ENCODE assay signal across 12 cellular contexts in genomic region chr2:75592028-75592427, GRCh38. TPM values are rescaled to one million over a fixed set of nuclear protein-coding genes. Genes with fewer than 3 reads are reported as not detected.
DNase-seq lines count a peak whose midpoint lies in the region; ATAC-seq and TF ChIP-seq lines count a peak whose summit lies in the region.
"Had no signal": no experiment of that assay in that cellular context is flagged by ENCODE, and none has a peak within 500 bp of the region (broad histone marks: within the 10 kb centered on the region; RNA-seq: fewer than 3 reads in every experiment).

No MANE protein-coding gene starts in this region.

- H3K36me3 ChIP-seq in IMR-90 (ENCODE audit: control insufficient read depth, insufficient read depth, low read length): no peaks in the 10 kb centered on the region
- no peaks in the 10 kb centered on the region for H3K36me3 ChIP-seq in lower lobe of right lung
- no peaks in the 10 kb centered on the region for H3K36me3 ChIP-seq in aorta (ENCODE audit: control insufficient read depth in 1 of 2, insufficient read depth in 2 of 2, low read length in 1 of 2)
- H3K36me3 ChIP-seq: sigmoid colon had no signal

- DNase-seq in EL (peak; percentile 87), IMR-90 (peak; percentile 76), astrocyte of the hippocampus (ENCODE audit: low read depth, low spot score) (peak; percentile 78), lower lobe of right lung (no peak), aorta (no peak), putamen (ENCODE audit: low spot score) (no peak)
- DNase-seq in activated CD8-positive, alpha-beta memory T cell treated with anti-CD3 and anti-CD28 coated beads, Interleukin-2, amount 10 ng/mL, durations not matched to agents 7 days and 5 days: no peak
- DNase-seq: sigmoid colon had no signal

- H3K4me1 ChIP-seq in IMR-90 (ENCODE audit: control insufficient read depth, insufficient read depth, low read length) (peaks cover 22% of the 10 kb centered on the region), lower lobe of right lung (no peaks in the 10 kb centered on the region), aorta (ENCODE audit: control insufficient read depth in 1 of 2, insufficient read depth in 2 of 2, low read length in 2 of 2) (no peaks in the 10 kb centered on the region)
- H3K4me1 ChIP-seq: sigmoid colon had no signal

- peaks cover 10% of the 10 kb centered on the region for H3K27me3 Mint-ChIP-seq in activated CD8-positive, alpha-beta memory T cell treated with anti-CD3 and anti-CD28 coated beads, Interleukin-2, amount 10 ng/mL, durations not matched to agents 7 days and 5 days

- TF ChIP-seq RAD21 in IMR-90 (IDR thresholded peaks at IDR 0.05; ENCODE audit: low read length): no peak

- H3K23ac ChIP-seq in IMR-90 (ENCODE audit: low read depth, low read length): peak overlapping the region; percentile 41; the same call in 1 of the 2 replicates

- H2BK5ac ChIP-seq in IMR-90 (ENCODE audit: low read depth, low read length, poor library complexity, severe bottlenecking): peak overlapping the region; percentile 59

- H3K9me3 ChIP-seq in IMR-90 (ENCODE audit: control insufficient read depth, insufficient read depth, low read length) (no peaks in the 10 kb centered on the region), lower lobe of right lung (no peaks in the 10 kb centered on the region), aorta (ENCODE audit: control insufficient read depth, low read length) (peaks cover 2% of the 10 kb centered on the region)
- H3K9me3 ChIP-seq: sigmoid colon had no signal

- H3K18ac ChIP-seq in IMR-90 (ENCODE audit: low read depth, low read length): no peak overlapping the region; the same call in 1 of the 2 replicates

- peak overlapping the region; percentile 89 for H2AK5ac ChIP-seq in IMR-90 (ENCODE audit: low read depth, low read length)

- H3K4ac ChIP-seq in IMR-90 (ENCODE audit: low read depth, low read length): peak overlapping the region; percentile 75

- ATAC-seq in IMR-90 (ENCODE audit: low read depth) (no peak), lower lobe of right lung (peak; percentile 46 to 53), GM18502 (IDR thresholded peaks at IDR 0.05; ENCODE audit: poor library complexity, unreplicated experiment) (no peak), aorta (ENCODE audit: low FRiP score) (no peak)
- no peak for ATAC-seq in activated CD8-positive, alpha-beta memory T cell treated with anti-CD3 and anti-CD28 coated beads, Interleukin-2, amount 10 ng/mL, durations not matched to agents 7 days and 5 days
- ATAC-seq: WTC11 had no signal

- dilution Hi-C loops in IMR-90 (cut with HindIII; ENCODE audit: low sequenced_read_pairs, unreplicated experiment): no loop called here

- no peak overlapping the region; the same call in 1 of the 2 replicates for H3K9ac ChIP-seq in IMR-90 (ENCODE audit: low read depth, low read length)
- H3K9ac ChIP-seq: KMS-11 had no signal

- H3K56ac ChIP-seq in IMR-90 (ENCODE audit: extremely low read depth, insufficient read depth, low read length): 0 out of 2 replicates have a peak overlapping the region, but pooled peaks have one; percentile 22

- H3K9me3 Mint-ChIP-seq in activated CD8-positive, alpha-beta memory T cell treated with anti-CD3 and anti-CD28 coated beads, Interleukin-2, amount 10 ng/mL, durations not matched to agents 7 days and 5 days (ENCODE audit: low read depth): no peaks in the 10 kb centered on the region

- no CpG with 5 or more reads among the region's 4 CpGs for WGBS in IMR-90 (ENCODE audit: extremely low coverage in 2 of 2, insufficient read length in 1 of 2), 2 experiments
- WGBS in aorta, 2 donors: 38 to 48% methylated on average over 4 of the region's 4 CpGs

- H3K4me1 Mint-ChIP-seq in activated CD8-positive, alpha-beta memory T cell treated with anti-CD3 and anti-CD28 coated beads, Interleukin-2, amount 10 ng/mL, durations not matched to agents 7 days and 5 days: no peaks in the 10 kb centered on the region

- peak overlapping the region; percentile 91; the same call in 2 of the 3 replicates for H2BK15ac ChIP-seq in IMR-90 (ENCODE audit: low read depth, low read length)

- H2BK120ac ChIP-seq in IMR-90 (ENCODE audit: low read depth, low read length): peak overlapping the region; percentile 64

- POLR2A ChIA-PET in IMR-90 (lab: Charles Lee; ENCODE audit: unreplicated experiment): no interaction called here

- CTCF ChIA-PET in IMR-90 (lab: Yijun Ruan, JAX): interaction anchor here (0.6 to 1.3 kb wide), 2 partner anchors 12 to 127 kb away, joined by 3 read pairs; no protein-coding TSS in a partner anchor
- CTCF ChIA-PET in activated CD8-positive, alpha-beta memory T cell treated with anti-CD3 and anti-CD28 coated beads, Interleukin-2, amount 10 ng/mL, durations not matched to agents 7 days and 5 days (lab: Charles Lee): interaction anchor here (1.5 kb wide), 1 partner anchor 17 kb away, joined by 3 read pairs; no protein-coding TSS in a partner anchor

- H3K27ac Mint-ChIP-seq in activated CD8-positive, alpha-beta memory T cell treated with anti-CD3 and anti-CD28 coated beads, Interleukin-2, amount 10 ng/mL, durations not matched to agents 7 days and 5 days: no peak overlapping the region
- H3K27ac Mint-ChIP-seq: WTC11 had no signal

- H2AFZ ChIP-seq in IMR-90 (replicated peaks; ENCODE audit: low read length, poor library complexity): peak overlapping the region; percentile 74

- no peaks in the 10 kb centered on the region for H4K20me1 ChIP-seq in IMR-90 (ENCODE audit: insufficient read depth, low read length)

- H3K36me3 Mint-ChIP-seq in activated CD8-positive, alpha-beta memory T cell treated with anti-CD3 and anti-CD28 coated beads, Interleukin-2, amount 10 ng/mL, durations not matched to agents 7 days and 5 days: no peaks in the 10 kb centered on the region
- H3K36me3 Mint-ChIP-seq: WTC11 had no signal

- H4K5ac ChIP-seq in IMR-90 (ENCODE audit: low read depth, low read length): no peak overlapping the region

- no TSS peak for BruUV-seq in IMR-90 (replicated peaks; lab: Mats Ljungman, UMichigan)

- H4K8ac ChIP-seq in IMR-90 (ENCODE audit: low read depth in 2 of 2, low read length in 2 of 2): peak overlapping the region in 1 of 2 experiments; percentile 63; a peak in 2 of 4 replicates

- H3K4me3 Mint-ChIP-seq in activated CD8-positive, alpha-beta memory T cell treated with anti-CD3 and anti-CD28 coated beads, Interleukin-2, amount 10 ng/mL, durations not matched to agents 7 days and 5 days: no peak overlapping the region
- H3K4me3 Mint-ChIP-seq: WTC11 had no signal

- in situ Hi-C loops in IMR-90 (cut with MboI; ENCODE audit: low sequenced_read_pairs): no loop called here

- H3K9me1 ChIP-seq in IMR-90 (ENCODE audit: insufficient read depth, low read length): peaks cover 17% of the 10 kb centered on the region

- no peaks in the 10 kb centered on the region for H3K27me3 ChIP-seq in IMR-90 (ENCODE audit: control insufficient read depth, insufficient read depth, low read length)
- H3K27me3 ChIP-seq in lower lobe of right lung (ENCODE audit: low read depth): no peaks in the 10 kb centered on the region
- no peaks in the 10 kb centered on the region for H3K27me3 ChIP-seq in aorta (ENCODE audit: control insufficient read depth in 1 of 2, insufficient read depth in 2 of 2, low read length in 1 of 2)
- H3K27me3 ChIP-seq: sigmoid colon had no signal

- H3K4me3 ChIP-seq in IMR-90 (ENCODE audit: insufficient read depth, low read depth, low read length) (no peak overlapping the region), lower lobe of right lung (no peak overlapping the region), aorta (ENCODE audit: low read length in 2 of 2) (no peak overlapping the region)
- H3K4me3 ChIP-seq: lung, sigmoid colon had no signal

- H2AK9ac ChIP-seq in IMR-90 (replicated peaks; ENCODE audit: low read depth, low read length, poor library complexity): no peak overlapping the region

- H3K27ac ChIP-seq in IMR-90 (ENCODE audit: insufficient read depth, low read length) (peak overlapping the region; percentile 60; the same call in 1 of the 2 replicates), lower lobe of right lung (no peak overlapping the region), aorta (ENCODE audit: low read depth in 1 of 2, low read length in 2 of 2) (no peak overlapping the region)
- H3K27ac ChIP-seq: KMS-11, sigmoid colon had no signal

- peak overlapping the region; percentile 46; the same call in 1 of the 2 replicates for H3K4me2 ChIP-seq in IMR-90 (ENCODE audit: low read depth, low read length)
- H3K4me2 ChIP-seq: KMS-11 had no signal

- intact Hi-C loops in IMR-90 (cut with micrococcal nuclease) (no loop called here), lower lobe of right lung (cut with DNase I) (no loop called here), aorta (cut with DNase I) (no loop called here)

- peak overlapping the region; percentile 50 for H3K14ac ChIP-seq in IMR-90 (replicated peaks; ENCODE audit: low read depth, low read length)

- no peak for TF ChIP-seq CTCF in IMR-90 (conservative IDR thresholded peaks at IDR 0.05; ENCODE audit: low read depth, low read length)
- no peak for TF ChIP-seq CTCF in lower lobe of right lung (IDR thresholded peaks at IDR 0.05)

- no peak for TF ChIP-seq POLR2A in IMR-90 (IDR thresholded peaks at IDR 0.05; ENCODE audit: low read depth, low read length)

- peaks cover 4 to 15% of the 10 kb centered on the region in 2 experiments; a peak in 3 of 4 replicates for H3K79me1 ChIP-seq in IMR-90 (ENCODE audit: low read depth in 1 of 2, low read length in 2 of 2)

- peak overlapping the region; percentile 58 for H2BK20ac ChIP-seq in IMR-90 (ENCODE audit: low read depth, low read length)

- peak overlapping the region; percentile 50; the same call in 1 of the 2 replicates for H4K91ac ChIP-seq in IMR-90 (ENCODE audit: insufficient read depth, low read depth, low read length)

TF ChIP-seq in IMR-90, 13 proteins besides CTCF, POLR2A, EP300 and RAD21 (continues in another document):
- TF ChIP-seq CHD1 (IDR thresholded peaks at IDR 0.05; ENCODE audit: low read depth, low read length) (no peak), RCOR1 (IDR thresholded peaks at IDR 0.05; ENCODE audit: insufficient replicate concordance, low read length) (no peak)

RNA-seq across cellular contexts. Expression of gene EVA1A, which starts 31.3 kb away (rescaled TPM):
- total RNA-seq in IMR-90 (2012; rRNA removed) (89.2 and 93.7 TPM in 2 replicates), lower lobe of right lung (31.7 TPM), aorta (1 to 10 TPM; 1.7 to 3.1 TPM)
- polyA plus RNA-seq in IMR-90 (2012; rRNA removed) (54.5 and 61.6 TPM in 2 replicates), aorta (1 to 10 TPM in 1 of 2 donors, under 1 TPM in 1; 0.82 to 6.0 TPM)
- 71.6 and 118 TPM in 2 replicates for polyA plus RNA-seq in IMR-90 (2012; cell fraction: cytosol; rRNA removed)
- polyA plus RNA-seq in IMR-90 (2012; cell fraction: nucleus; rRNA removed; ENCODE audit: low replicate concordance): 36.3 and 66.6 TPM in 2 replicates
- not detected for total RNA-seq in activated CD8-positive, alpha-beta memory T cell treated with anti-CD3 and anti-CD28 coated beads, Interleukin-2, amount 10 ng/mL, durations not matched to agents 7 days and 5 days

RNA-seq across cellular contexts. Expression of gene MRPL19, which starts 54.6 kb away (rescaled TPM):
- total RNA-seq in IMR-90 (2012; rRNA removed) (28.5 and 48.0 TPM in 2 replicates), lower lobe of right lung (39.8 TPM), aorta (10 to 100 TPM; 33.2 to 40.6 TPM)
- polyA plus RNA-seq in IMR-90 (2012; rRNA removed) (23.4 and 24.8 TPM in 2 replicates), aorta (10 to 100 TPM; 15.7 to 19.4 TPM)
- 16.8 and 33.2 TPM in 2 replicates for polyA plus RNA-seq in IMR-90 (2012; cell fraction: cytosol; rRNA removed)
- polyA plus RNA-seq in IMR-90 (2012; cell fraction: nucleus; rRNA removed; ENCODE audit: low replicate concordance): 3.4 and 5.3 TPM in 2 replicates
- total RNA-seq in activated CD8-positive, alpha-beta memory T cell treated with anti-CD3 and anti-CD28 coated beads, Interleukin-2, amount 10 ng/mL, durations not matched to agents 7 days and 5 days: 10 to 100 TPM; 38.2 to 50.4 TPM

Comparison
In these comparisons a context has a peak if more than half of its experiments do, and no peak if none do; other contexts are left out.
1. DNase-seq: peak in EL (single experiment), IMR-90 (single experiment) and astrocyte of the hippocampus (single experiment); none in lower lobe of right lung (single experiment), activated CD8-positive, alpha-beta memory T cell treated with anti-CD3 and anti-CD28 coated beads, Interleukin-2, amount 10 ng/mL, durations not matched to agents 7 days and 5 days (single experiment), aorta (0 of 2) and putamen (single experiment).
2. ATAC-seq: peak in lower lobe of right lung (2 of 2); none in IMR-90 (single experiment), GM18502 (single experiment), activated CD8-positive, alpha-beta memory T cell treated with anti-CD3 and anti-CD28 coated beads, Interleukin-2, amount 10 ng/mL, durations not matched to agents 7 days and 5 days (single experiment) and aorta (single experiment).